ENCODE assay signal across 18 cellular contexts in genomic region chr17:76566988-76567431, GRCh38. TPM values are rescaled to one million over a fixed set of nuclear protein-coding genes. Genes with fewer than 3 reads are reported as not detected.
DNase-seq lines count a peak whose midpoint lies in the region; ATAC-seq and TF ChIP-seq lines count a peak whose summit lies in the region.
"Had no signal": no experiment of that assay in that cellular context is flagged by ENCODE, and none has a peak within 500 bp of the region (broad histone marks: within the 10 kb centered on the region; RNA-seq: fewer than 3 reads in every experiment).

No MANE protein-coding gene starts in this region.

- no peak for ATAC-seq in activated CD8-positive, alpha-beta memory T cell treated with anti-CD3 and anti-CD28 coated beads, Interleukin-2, amount 10 ng/mL, durations not matched to agents 7 days and 5 days
- no peak for ATAC-seq in effector memory CD8-positive, alpha-beta T cell (replicated peaks)
- ATAC-seq in GM18502 (IDR thresholded peaks at IDR 0.05; ENCODE audit: poor library complexity, unreplicated experiment) (no peak), HG03354 (IDR thresholded peaks at IDR 0.05; ENCODE audit: poor library complexity, severe bottlenecking, unreplicated experiment) (no peak)
- ATAC-seq: activated CD8-positive, alpha-beta T cell treated with anti-CD3 and anti-CD28 coated beads, Interleukin-2, amount 10 ng/mL, durations not matched to agents 7 days and 5 days had no signal

- peaks cover 40% of the 10 kb centered on the region for H3K4me1 ChIP-seq in suprapubic skin

- no peaks in the 10 kb centered on the region for H3K27me3 ChIP-seq in suprapubic skin
- H3K27me3 ChIP-seq: heart right ventricle had no signal

- no peak for TF ChIP-seq EP300 in suprapubic skin (IDR thresholded peaks at IDR 0.05)

- no peaks in the 10 kb centered on the region for H3K9me3 Mint-ChIP-seq in activated CD8-positive, alpha-beta memory T cell treated with anti-CD3 and anti-CD28 coated beads, Interleukin-2, amount 10 ng/mL, durations not matched to agents 7 days and 5 days (ENCODE audit: low read depth)
- no peaks in the 10 kb centered on the region for H3K9me3 Mint-ChIP-seq in IgD-negative memory B cell
- H3K9me3 Mint-ChIP-seq in effector memory CD8-positive, alpha-beta T cell, result no peaks in the 10 kb centered on the region

- peak; percentile 62 for DNase-seq in activated CD8-positive, alpha-beta memory T cell treated with anti-CD3 and anti-CD28 coated beads, Interleukin-2, amount 50 U/mL, for 48 hours
- no peak for DNase-seq in activated CD8-positive, alpha-beta memory T cell treated with anti-CD3 and anti-CD28 coated beads, Interleukin-2, amount 10 ng/mL, durations not matched to agents 7 days and 5 days
- no peak for DNase-seq in effector memory CD8-positive, alpha-beta T cell
- no peak for DNase-seq in suprapubic skin (ENCODE audit: low spot score in 2 of 2)
- no peak for DNase-seq in NCI-H1105 treated with DMSO at 0.1 percent for 48 hours (lab: John Stamatoyannopoulos, UW)
- DNase-seq: activated CD8-positive, alpha-beta T cell treated with anti-CD3 and anti-CD28 coated beads, Interleukin-2, amount 10 ng/mL, durations not matched to agents 7 days and 5 days; activated naive CD4-positive, alpha-beta T cell treated with anti-CD3 and anti-CD28 coated beads, Interleukin-2, amount 50 U/mL, for 16 hours; heart right ventricle; NCI-H1105; NCI-H345; T-helper 9 cell had no signal

- no peak overlapping the region for H3K4me3 Mint-ChIP-seq in activated CD8-positive, alpha-beta memory T cell treated with anti-CD3 and anti-CD28 coated beads, Interleukin-2, amount 10 ng/mL, durations not matched to agents 7 days and 5 days
- H3K4me3 Mint-ChIP-seq in IgD-negative memory B cell, result peak overlapping the region in 1 of 4 donors; percentile 60
- H3K4me3 Mint-ChIP-seq in effector memory CD8-positive, alpha-beta T cell, result peak overlapping the region in 1 of 2 donors; percentile 8
- H3K4me3 Mint-ChIP-seq: activated CD8-positive, alpha-beta T cell treated with anti-CD3 and anti-CD28 coated beads, Interleukin-2, amount 10 ng/mL, durations not matched to agents 7 days and 5 days had no signal

- peak overlapping the region; percentile 29 for H3K27ac ChIP-seq in suprapubic skin
- H3K27ac ChIP-seq: thoracic aorta had no signal

- no peaks in the 10 kb centered on the region for H3K27me3 Mint-ChIP-seq in activated CD8-positive, alpha-beta memory T cell treated with anti-CD3 and anti-CD28 coated beads, Interleukin-2, amount 10 ng/mL, durations not matched to agents 7 days and 5 days
- H3K27me3 Mint-ChIP-seq in IgD-negative memory B cell, result peaks cover 2% of the 10 kb centered on the region
- H3K27me3 Mint-ChIP-seq in effector memory CD8-positive, alpha-beta T cell, result no peaks in the 10 kb centered on the region

- CTCF ChIA-PET in activated CD8-positive, alpha-beta memory T cell treated with anti-CD3 and anti-CD28 coated beads, Interleukin-2, amount 10 ng/mL, durations not matched to agents 7 days and 5 days (lab: Charles Lee), result interaction anchor here (1.1 to 2.6 kb wide), 5 partner anchors 9 to 57 kb away, joined by 4 to 13 read pairs (median 6); no protein-coding TSS in a partner anchor

- H3K27ac Mint-ChIP-seq in activated CD8-positive, alpha-beta memory T cell treated with anti-CD3 and anti-CD28 coated beads, Interleukin-2, amount 10 ng/mL, durations not matched to agents 7 days and 5 days, result no peak overlapping the region
- H3K27ac Mint-ChIP-seq in IgD-negative memory B cell, result peak overlapping the region in 2 of 3 donors; percentile 86 to 87
- H3K27ac Mint-ChIP-seq in effector memory CD8-positive, alpha-beta T cell, result peak overlapping the region; percentile 81 to 91
- H3K27ac Mint-ChIP-seq: activated CD8-positive, alpha-beta T cell treated with anti-CD3 and anti-CD28 coated beads, Interleukin-2, amount 10 ng/mL, durations not matched to agents 7 days and 5 days had no signal

- no peak for TF ChIP-seq POLR2A in suprapubic skin (IDR thresholded peaks at IDR 0.05)

- TF ChIP-seq CTCF in suprapubic skin (IDR thresholded peaks at IDR 0.05), result no peak

- peaks cover 21% of the 10 kb centered on the region for H3K4me1 Mint-ChIP-seq in activated CD8-positive, alpha-beta memory T cell treated with anti-CD3 and anti-CD28 coated beads, Interleukin-2, amount 10 ng/mL, durations not matched to agents 7 days and 5 days
- H3K4me1 Mint-ChIP-seq in IgD-negative memory B cell, result peaks cover 20 to 25% (median 25%) of the 10 kb centered on the region in 3 donors
- peaks cover 40 to 42% of the 10 kb centered on the region in 2 donors for H3K4me1 Mint-ChIP-seq in effector memory CD8-positive, alpha-beta T cell (ENCODE audit: low read depth in 2 of 2)

- WGBS in suprapubic skin, result 55% methylated on average over 5 of the region's 5 CpGs

- no peaks in the 10 kb centered on the region for H3K9me3 ChIP-seq in suprapubic skin
- H3K9me3 ChIP-seq: heart right ventricle, thoracic aorta had no signal

- peaks cover 35% of the 10 kb centered on the region for H3K36me3 ChIP-seq in suprapubic skin

- H3K4me3 ChIP-seq in suprapubic skin, result no peak overlapping the region
- H3K4me3 ChIP-seq: heart right ventricle, thoracic aorta had no signal

- H3K36me3 Mint-ChIP-seq in activated CD8-positive, alpha-beta memory T cell treated with anti-CD3 and anti-CD28 coated beads, Interleukin-2, amount 10 ng/mL, durations not matched to agents 7 days and 5 days, result peaks cover 28% of the 10 kb centered on the region
- peaks cover 15% of the 10 kb centered on the region for H3K36me3 Mint-ChIP-seq in IgD-negative memory B cell
- H3K36me3 Mint-ChIP-seq in effector memory CD8-positive, alpha-beta T cell (ENCODE audit: insufficient read depth), result peaks cover 47% of the 10 kb centered on the region

RNA-seq across cellular contexts. Expression of gene ST6GALNAC2, which starts 18.6 kb away (rescaled TPM):
- not detected for total RNA-seq in activated CD8-positive, alpha-beta memory T cell treated with anti-CD3 and anti-CD28 coated beads, Interleukin-2, amount 10 ng/mL, durations not matched to agents 7 days and 5 days
- polyA plus RNA-seq in IgD-negative memory B cell, result 0.68 TPM
- 10 to 100 TPM; 71.1 to 94.3 (median 80.3) TPM for total RNA-seq in suprapubic skin
- total RNA-seq: activated CD8-positive, alpha-beta T cell treated with anti-CD3 and anti-CD28 coated beads, Interleukin-2, amount 10 ng/mL, durations not matched to agents 7 days and 5 days had no signal
- polyA plus RNA-seq: neural cell had no signal

RNA-seq across cellular contexts. Expression of gene PRCD, which starts 27.2 kb away (rescaled TPM):
- not detected for total RNA-seq in activated CD8-positive, alpha-beta memory T cell treated with anti-CD3 and anti-CD28 coated beads, Interleukin-2, amount 10 ng/mL, durations not matched to agents 7 days and 5 days
- polyA plus RNA-seq in IgD-negative memory B cell, result 24.4 TPM
- total RNA-seq in suprapubic skin, result 1 to 10 TPM in 3 of 4 donors, not detected in 1; 1.3 to 2.8 (median 2.2) TPM
- total RNA-seq: activated CD8-positive, alpha-beta T cell treated with anti-CD3 and anti-CD28 coated beads, Interleukin-2, amount 10 ng/mL, durations not matched to agents 7 days and 5 days; H4; HT-29 had no signal

RNA-seq across cellular contexts. Expression of gene CYGB, which starts 29.5 kb away (rescaled TPM):
- not detected for total RNA-seq in activated CD8-positive, alpha-beta memory T cell treated with anti-CD3 and anti-CD28 coated beads, Interleukin-2, amount 10 ng/mL, durations not matched to agents 7 days and 5 days
- 2.1 TPM for polyA plus RNA-seq in IgD-negative memory B cell
- 10 to 100 TPM in 2 of 4 donors, 1 to 10 TPM in 2; 2.8 to 18.2 (median 10.4) TPM for total RNA-seq in suprapubic skin
- total RNA-seq: HT-29 had no signal

Comparison
In these comparisons a context has a peak if more than half of its experiments do, and no peak if none do; other contexts are left out.
1. RNA of gene ST6GALNAC2, which starts 18.6 kb away (total RNA-seq): 71.1 to 94.3 TPM in suprapubic skin; not detected in activated CD8-positive, alpha-beta memory T cell treated with anti-CD3 and anti-CD28 coated beads, Interleukin-2, amount 10 ng/mL, durations not matched to agents 7 days and 5 days; every median in the first group is over 10 times any median in the second.